In the genomic region with DNA sequence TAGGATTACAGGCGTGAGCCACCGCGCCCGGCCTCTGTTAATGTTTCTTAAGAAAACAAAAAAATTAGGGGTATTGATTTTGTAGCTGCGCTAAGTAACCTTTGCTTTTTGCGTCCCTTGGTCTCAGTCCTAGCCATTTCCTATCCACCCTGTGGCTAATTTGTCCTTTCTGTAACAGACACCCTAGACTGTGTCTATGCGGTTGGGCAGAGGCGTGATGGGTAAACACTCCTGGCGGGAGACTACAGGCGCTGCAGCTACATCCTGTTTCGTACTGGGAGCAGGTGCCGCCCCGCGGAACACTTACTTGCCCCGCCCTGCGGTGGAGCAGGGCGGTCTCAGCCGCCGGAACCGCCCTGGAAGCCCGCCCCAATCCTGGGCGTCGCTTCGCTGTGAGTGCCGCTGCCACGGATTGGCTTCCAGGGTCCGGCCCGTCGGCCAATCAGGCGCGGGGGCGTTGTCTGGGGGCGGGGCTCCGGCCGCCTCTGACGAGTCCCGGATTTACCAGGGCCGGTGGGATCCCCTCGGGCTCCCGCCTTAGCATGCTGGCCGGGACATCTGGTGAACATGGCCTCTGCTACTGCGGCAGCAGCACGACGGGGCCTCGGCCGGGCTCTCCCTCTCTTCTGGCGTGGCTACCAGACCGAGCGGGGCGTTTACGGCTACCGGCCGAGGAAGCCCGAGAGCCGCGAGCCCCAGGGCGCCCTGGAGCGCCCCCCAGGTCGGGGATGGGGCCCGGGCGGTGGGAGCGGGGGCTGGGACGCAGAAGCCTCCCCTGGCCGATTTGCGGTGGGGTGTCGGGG, we compare ENCODE assay signal across 8 cellular contexts. TPM values are rescaled to one million over a fixed set of nuclear protein-coding genes. Genes with fewer than 3 reads are reported as not detected.
DNase-seq lines count a peak whose midpoint lies in the region; ATAC-seq and TF ChIP-seq lines count a peak whose summit lies in the region.

A gene with protein sequence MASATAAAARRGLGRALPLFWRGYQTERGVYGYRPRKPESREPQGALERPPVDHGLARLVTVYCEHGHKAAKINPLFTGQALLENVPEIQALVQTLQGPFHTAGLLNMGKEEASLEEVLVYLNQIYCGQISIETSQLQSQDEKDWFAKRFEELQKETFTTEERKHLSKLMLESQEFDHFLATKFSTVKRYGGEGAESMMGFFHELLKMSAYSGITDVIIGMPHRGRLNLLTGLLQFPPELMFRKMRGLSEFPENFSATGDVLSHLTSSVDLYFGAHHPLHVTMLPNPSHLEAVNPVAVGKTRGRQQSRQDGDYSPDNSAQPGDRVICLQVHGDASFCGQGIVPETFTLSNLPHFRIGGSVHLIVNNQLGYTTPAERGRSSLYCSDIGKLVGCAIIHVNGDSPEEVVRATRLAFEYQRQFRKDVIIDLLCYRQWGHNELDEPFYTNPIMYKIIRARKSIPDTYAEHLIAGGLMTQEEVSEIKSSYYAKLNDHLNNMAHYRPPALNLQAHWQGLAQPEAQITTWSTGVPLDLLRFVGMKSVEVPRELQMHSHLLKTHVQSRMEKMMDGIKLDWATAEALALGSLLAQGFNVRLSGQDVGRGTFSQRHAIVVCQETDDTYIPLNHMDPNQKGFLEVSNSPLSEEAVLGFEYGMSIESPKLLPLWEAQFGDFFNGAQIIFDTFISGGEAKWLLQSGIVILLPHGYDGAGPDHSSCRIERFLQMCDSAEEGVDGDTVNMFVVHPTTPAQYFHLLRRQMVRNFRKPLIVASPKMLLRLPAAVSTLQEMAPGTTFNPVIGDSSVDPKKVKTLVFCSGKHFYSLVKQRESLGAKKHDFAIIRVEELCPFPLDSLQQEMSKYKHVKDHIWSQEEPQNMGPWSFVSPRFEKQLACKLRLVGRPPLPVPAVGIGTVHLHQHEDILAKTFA (plus strand): TSS at position 488 of the 803 bp plus-strand sequence. CDS start 80 bp downstream, at position 568.

- no peaks in the 10 kb centered on the region for H3K27me3 ChIP-seq in left lung

- H3K9me3 Mint-ChIP-seq in CD14-positive monocyte, result no peaks in the 10 kb centered on the region
- H3K9me3 Mint-ChIP-seq in dendritic cell treated with granulocyte-macrophage colony-stimulating factor and Interleukin-4, amounts not matched to agents 40 ng/mL and 50 ng/mL, for 4 days, result no peaks in the 10 kb centered on the region

- H3K9me3 ChIP-seq in left lung, result no peaks in the 10 kb centered on the region

- no peaks in the 10 kb centered on the region for H3K36me3 Mint-ChIP-seq in CD14-positive monocyte
- H3K36me3 Mint-ChIP-seq in dendritic cell treated with granulocyte-macrophage colony-stimulating factor and Interleukin-4, amounts not matched to agents 40 ng/mL and 50 ng/mL, for 4 days (ENCODE audit: low read depth), result peaks cover 2% of the 10 kb centered on the region

- intact Hi-C loops in CD14-positive monocyte (cut with micrococcal nuclease), result loop anchor here (1.0 to 5.0 kb wide), 4 partner anchors 25 to 61 kb away; a partner anchor contains a TSS
- intact Hi-C loops in dendritic cell treated with granulocyte-macrophage colony-stimulating factor and Interleukin-4, amounts not matched to agents 40 ng/mL and 50 ng/mL, for 4 days (cut with micrococcal nuclease), result loop anchor here (1.0 kb wide), 2 partner anchors 25 to 61 kb away; a partner anchor contains a TSS
- intact Hi-C loops in left lung (cut with DNase I), result no loop called here

- no peaks in the 10 kb centered on the region for H3K36me3 ChIP-seq in left lung

- peak within 1 kb of the TSS; percentile 79 to 93 (median 89) for H3K27ac Mint-ChIP-seq in CD14-positive monocyte
- H3K27ac Mint-ChIP-seq in dendritic cell treated with granulocyte-macrophage colony-stimulating factor and Interleukin-4, amounts not matched to agents 40 ng/mL and 50 ng/mL, for 4 days, result peak within 1 kb of the TSS; percentile 82

- H3K27me3 Mint-ChIP-seq in CD14-positive monocyte (ENCODE audit: low read depth in 3 of 3), result peaks cover 0 to 2% (median 0%) of the 10 kb centered on the region in 3 donors
- H3K27me3 Mint-ChIP-seq in dendritic cell treated with granulocyte-macrophage colony-stimulating factor and Interleukin-4, amounts not matched to agents 40 ng/mL and 50 ng/mL, for 4 days, result no peaks in the 10 kb centered on the region

- DNase-seq in CD14-positive monocyte (ENCODE audit: low spot score) (peak; percentile 97), NCI-H748 (lab: John Stamatoyannopoulos, UW; ENCODE audit: unreplicated experiment) (peak; percentile 98), left lung (peak; percentile 99)
- DNase-seq in activated CD4-positive, alpha-beta T cell treated with anti-CD3 and anti-CD28 coated beads, Interleukin-2, amount 50 U/mL, for 1 hour, result peak; percentile 98
- peak; percentile 99 for DNase-seq in stimulated activated CD4-positive, alpha-beta T cell treated with anti-CD3 and anti-CD28 coated beads, Interleukin-2, amount 100 ng/mL, for 48 hours

- H3K4me1 ChIP-seq in left lung, result peaks cover 6 to 20% of the 10 kb centered on the region in 2 donors

- H3K4me3 Mint-ChIP-seq in CD14-positive monocyte, result peak within 1 kb of the TSS; percentile 87 to 91
- H3K4me3 Mint-ChIP-seq in dendritic cell treated with granulocyte-macrophage colony-stimulating factor and Interleukin-4, amounts not matched to agents 40 ng/mL and 50 ng/mL, for 4 days, result peak within 1 kb of the TSS; percentile 74

- TF ChIP-seq CTCF in CD14-positive monocyte (IDR thresholded peaks at IDR 0.05) (peak; percentile 34), left lung (IDR thresholded peaks at IDR 0.05) (peak; percentile 26 to 76)

- peak; percentile 94 for ATAC-seq in GM19351 (IDR thresholded peaks at IDR 0.05; ENCODE audit: unreplicated experiment)
- peak; percentile 97 for ATAC-seq in HG03521 (IDR thresholded peaks at IDR 0.05; ENCODE audit: unreplicated experiment)
- ATAC-seq in left lung, result peak; percentile 99

- peak within 1 kb of the TSS; percentile 79 to 85 for H3K4me3 ChIP-seq in left lung

- peaks cover 19% of the 10 kb centered on the region for H3K4me1 Mint-ChIP-seq in CD14-positive monocyte
- H3K4me1 Mint-ChIP-seq in dendritic cell treated with granulocyte-macrophage colony-stimulating factor and Interleukin-4, amounts not matched to agents 40 ng/mL and 50 ng/mL, for 4 days (ENCODE audit: low read depth), result peaks cover 19% of the 10 kb centered on the region

- peak within 1 kb of the TSS; percentile 78 to 82 for H3K27ac ChIP-seq in left lung

RNA-seq across cellular contexts. Expression of the gene that starts here (rescaled TPM):
- polyA plus RNA-seq in CD14-positive monocyte, result 10 to 100 TPM in 1 of 2 donors, 1 to 10 TPM in 1; 7.0 to 12.1 TPM
- 10 to 100 TPM; 17.5 to 26.7 TPM for total RNA-seq in left lung

Comparison
In these comparisons a context has a peak if more than half of its experiments do, and no peak if none do; other contexts are left out.
1. Peak in every context shown above with its lines: DNase-seq, ATAC-seq, H3K4me3 ChIP-seq and H3K27ac ChIP-seq.
2. intact Hi-C loops: an anchor here in CD14-positive monocyte (1.0 to 5.0 kb wide) and dendritic cell treated with granulocyte-macrophage colony-stimulating factor and Interleukin-4, amounts not matched to agents 40 ng/mL and 50 ng/mL, for 4 days (1.0 kb wide); none called in left lung.